Comparison of ENCODE assay signal across 1 cellular context in genomic region chr1:181105134-181106021, GRCh38.
A peak's percentile ranks its signal among the peaks of the same experiment; 100 is the strongest.
TF ChIP-seq lines count a peak whose summit lies in the region.

No MANE protein-coding gene starts in this region.

TF ChIP-seq in HEK293, 187 proteins besides CTCF, POLR2A, EP300 and RAD21 (continued from another document):
- TF ChIP-seq, protein P1, sequence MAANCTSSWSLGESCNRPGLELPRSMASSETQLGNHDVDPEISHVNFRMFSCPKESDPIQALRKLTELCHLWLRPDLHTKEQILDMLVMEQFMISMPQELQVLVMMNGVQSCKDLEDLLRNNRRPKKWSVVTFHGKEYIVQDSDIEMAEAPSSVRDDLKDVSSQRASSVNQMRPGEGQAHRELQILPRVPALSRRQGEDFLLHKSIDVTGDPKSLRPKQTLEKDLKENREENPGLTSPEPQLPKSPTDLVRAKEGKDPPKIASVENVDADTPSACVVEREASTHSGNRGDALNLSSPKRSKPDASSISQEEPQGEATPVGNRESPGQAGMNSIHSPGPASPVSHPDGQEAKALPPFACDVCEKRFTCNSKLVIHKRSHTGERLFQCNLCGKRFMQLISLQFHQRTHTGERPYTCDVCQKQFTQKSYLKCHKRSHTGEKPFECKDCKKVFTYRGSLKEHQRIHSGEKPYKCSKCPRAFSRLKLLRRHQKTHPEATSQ (tag by site-specific recombination; IDR thresholded peaks at IDR 0.05), result 0 out of 2 replicates have a peak, but pooled peaks have one; percentile 38
- TF ChIP-seq ZNF138 (tag by site-specific recombination; IDR thresholded peaks at IDR 0.05; ENCODE audit: borderline replicate concordance), result no peak
- no peak for TF ChIP-seq ZNF114 (tag by site-specific recombination; IDR thresholded peaks at IDR 0.05)
- peak; percentile 92 for TF ChIP-seq EGR2 (tag by site-specific recombination; IDR thresholded peaks at IDR 0.05; ENCODE audit: low read depth)
